8 cellular contexts compared by ENCODE assay signal in genomic region chr20:56468317-56469076, GRCh38. TPM values are rescaled to one million over a fixed set of nuclear protein-coding genes. Genes with fewer than 3 reads are reported as not detected.
A peak's percentile ranks its signal among the peaks of the same experiment; 100 is the strongest.
DNase-seq lines count a peak whose midpoint lies in the region; TF ChIP-seq lines count a peak whose summit lies in the region.

A gene with protein sequence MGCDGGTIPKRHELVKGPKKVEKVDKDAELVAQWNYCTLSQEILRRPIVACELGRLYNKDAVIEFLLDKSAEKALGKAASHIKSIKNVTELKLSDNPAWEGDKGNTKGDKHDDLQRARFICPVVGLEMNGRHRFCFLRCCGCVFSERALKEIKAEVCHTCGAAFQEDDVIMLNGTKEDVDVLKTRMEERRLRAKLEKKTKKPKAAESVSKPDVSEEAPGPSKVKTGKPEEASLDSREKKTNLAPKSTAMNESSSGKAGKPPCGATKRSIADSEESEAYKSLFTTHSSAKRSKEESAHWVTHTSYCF (plus strand): TSS chr20:56468627. CDS start chr20:56468698, 71 bp downstream.

- H3K27ac Mint-ChIP-seq in HFFc6: peak within 1 kb of the TSS; percentile 98
- peak within 1 kb of the TSS; percentile 99 for H3K27ac Mint-ChIP-seq in activated naive CD4-positive, alpha-beta T cell treated with anti-CD3 and anti-CD28 coated beads, Interleukin-2, amount 10 ng/mL, durations not matched to agents 7 days and 5 days

- H3K27me3 Mint-ChIP-seq in HFFc6 (ENCODE audit: insufficient read depth): peaks cover 3% of the 10 kb centered on the region; the same call in 1 of the 2 replicates
- H3K27me3 Mint-ChIP-seq in activated naive CD4-positive, alpha-beta T cell treated with anti-CD3 and anti-CD28 coated beads, Interleukin-2, amount 10 ng/mL, durations not matched to agents 7 days and 5 days: peaks cover 7% of the 10 kb centered on the region

- TF ChIP-seq CTCF in GM06990 (IDR thresholded peaks at IDR 0.05; ENCODE audit: insufficient read depth, low read length, poor library complexity, severe bottlenecking) (no peak), HFFc6 (IDR thresholded peaks at IDR 0.05) (no peak)

- H3K27ac ChIP-seq in SK-N-MC (peak within 1 kb of the TSS; percentile 60; the same call in 1 of the 2 replicates), substantia nigra (ENCODE audit: low read depth, low read length, poor library complexity, severe bottlenecking) (peak within 1 kb of the TSS; percentile 67)

- DNase-seq in GM06990 (ENCODE audit: extremely low read depth, insufficient read length) (peak; percentile 96), HFFc6 (peak; percentile 92), NAMALWA (ENCODE audit: low spot score) (peak; percentile 95), SK-N-MC (ENCODE audit: low read depth, low spot score) (peak; percentile 39), germinal center (ENCODE audit: low spot score) (peak; percentile 93), non-pigmented ciliary epithelial cell (ENCODE audit: low read depth) (peak; percentile 83), substantia nigra (lab: John Stamatoyannopoulos, UW) (peak; percentile 38 to 96 (median 88))
- peak; percentile 96 for DNase-seq in activated naive CD4-positive, alpha-beta T cell treated with anti-CD3 and anti-CD28 coated beads, Interleukin-2, amount 10 ng/mL, durations not matched to agents 7 days and 5 days

- CTCF ChIA-PET in activated naive CD4-positive, alpha-beta T cell treated with anti-CD3 and anti-CD28 coated beads, Interleukin-2, amount 10 ng/mL, durations not matched to agents 7 days and 5 days (lab: Charles Lee): interaction anchor here (1.0 to 1.4 kb wide), 4 partner anchors 47 to 70 kb away, joined by 3 to 4 read pairs (median 4); partner anchors contain the start of gene CASS4

- H3K4me3 ChIP-seq in GM06990 (replicated peaks; ENCODE audit: low read depth, low read length) (peak within 1 kb of the TSS; percentile 96), SK-N-MC (peak within 1 kb of the TSS; percentile 92)

- peaks cover 11% of the 10 kb centered on the region for H3K36me3 Mint-ChIP-seq in HFFc6 (ENCODE audit: low read depth)
- H3K36me3 Mint-ChIP-seq in activated naive CD4-positive, alpha-beta T cell treated with anti-CD3 and anti-CD28 coated beads, Interleukin-2, amount 10 ng/mL, durations not matched to agents 7 days and 5 days: peaks cover 5% of the 10 kb centered on the region

- no peaks in the 10 kb centered on the region for H3K27me3 ChIP-seq in GM06990 (replicated peaks; ENCODE audit: control insufficient read depth, insufficient read depth, low read length)

- no peaks in the 10 kb centered on the region for H3K9me3 Mint-ChIP-seq in HFFc6
- H3K9me3 Mint-ChIP-seq in activated naive CD4-positive, alpha-beta T cell treated with anti-CD3 and anti-CD28 coated beads, Interleukin-2, amount 10 ng/mL, durations not matched to agents 7 days and 5 days: no peaks in the 10 kb centered on the region

- H3K4me1 Mint-ChIP-seq in HFFc6 (ENCODE audit: low read depth): peaks cover 23% of the 10 kb centered on the region
- peaks cover 56% of the 10 kb centered on the region for H3K4me1 Mint-ChIP-seq in activated naive CD4-positive, alpha-beta T cell treated with anti-CD3 and anti-CD28 coated beads, Interleukin-2, amount 10 ng/mL, durations not matched to agents 7 days and 5 days

- no peaks in the 10 kb centered on the region for H3K9me3 ChIP-seq in SK-N-MC (ENCODE audit: low read depth, low read length)

- H3K9ac ChIP-seq in SK-N-MC (ENCODE audit: insufficient read length): peak within 1 kb of the TSS; percentile 99

- H3K36me3 ChIP-seq in GM06990 (ENCODE audit: control insufficient read depth, insufficient read depth, low read length): no peaks in the 10 kb centered on the region; the same call in none of the 2 replicates
- H3K36me3 ChIP-seq in SK-N-MC (ENCODE audit: insufficient read depth, low read length): peaks cover 8% of the 10 kb centered on the region; the same call in 1 of the 2 replicates

- H3K4me3 Mint-ChIP-seq in HFFc6: peak within 1 kb of the TSS; percentile 100
- H3K4me3 Mint-ChIP-seq in activated naive CD4-positive, alpha-beta T cell treated with anti-CD3 and anti-CD28 coated beads, Interleukin-2, amount 10 ng/mL, durations not matched to agents 7 days and 5 days: peak within 1 kb of the TSS; percentile 100

RNA-seq across cellular contexts. Expression of the gene that starts here (rescaled TPM):
- 100 to 1,000 TPM; 148 to 158 (median 153) TPM for total RNA-seq in HFFc6 (2021; fragmentation: NEBNext Ultra II Directional; extraction: Animal tissue kit (Norgen Biotek cat#: 25700))

Comparison
In these comparisons a context has a peak if more than half of its experiments do, and no peak if none do; other contexts are left out.
1. Peak in every context shown above with its lines: DNase-seq, H3K4me3 ChIP-seq and H3K27ac ChIP-seq.
2. DNase-seq: peak in every context shown above with its lines; median percentile 96 in GM06990; 96 in activated naive CD4-positive, alpha-beta T cell treated with anti-CD3 and anti-CD28 coated beads, Interleukin-2, amount 10 ng/mL, durations not matched to agents 7 days and 5 days; 95 in NAMALWA; 93 in germinal center; 92 in HFFc6; 88 in substantia nigra; 83 in non-pigmented ciliary epithelial cell; 39 in SK-N-MC.